ENCODE assay signal across 8 cellular contexts in genomic region chr20:19784511-19785172, GRCh38. TPM values are rescaled to one million over a fixed set of nuclear protein-coding genes. Genes with fewer than 3 reads are reported as not detected.
DNase-seq lines count a peak whose midpoint lies in the region; TF ChIP-seq lines count a peak whose summit lies in the region.

No MANE protein-coding gene starts in this region.

- H3K9me2 ChIP-seq in OCI-LY1 (ENCODE audit: low read depth, low read length) = no peaks in the 10 kb centered on the region

- H3K9ac ChIP-seq in OCI-LY1 (ENCODE audit: low read length) = no peak overlapping the region

- H3K4me3 ChIP-seq in OCI-LY1 (ENCODE audit: low read depth, low read length, poor library complexity, severe bottlenecking) = no peak overlapping the region

- H3K27me3 Mint-ChIP-seq in MCF 10A (ENCODE audit: insufficient read depth, unreplicated experiment) = no peaks in the 10 kb centered on the region

- H3K4me3 Mint-ChIP-seq in MCF 10A (ENCODE audit: unreplicated experiment) = peak overlapping the region; percentile 51

- no peaks in the 10 kb centered on the region for H3K36me3 ChIP-seq in OCI-LY1 (ENCODE audit: insufficient read depth, low read length)

- H3K9me3 Mint-ChIP-seq in MCF 10A (ENCODE audit: unreplicated experiment) = peaks cover 18% of the 10 kb centered on the region

- peak; percentile 73 for TF ChIP-seq CTCF in OCI-LY1 (IDR thresholded peaks at IDR 0.05; ENCODE audit: low read length)
- peak; percentile 68 for TF ChIP-seq CTCF in MCF 10A (IDR thresholded peaks at IDR 0.05; ENCODE audit: unreplicated experiment)

- no peak overlapping the region for H3K27ac ChIP-seq in OCI-LY1 (ENCODE audit: low read depth, low read length, poor library complexity, severe bottlenecking)

- H2AFZ ChIP-seq in OCI-LY1 (ENCODE audit: low read length) = no peak overlapping the region

- H3K36me3 Mint-ChIP-seq in MCF 10A (ENCODE audit: insufficient read depth, unreplicated experiment) = no peaks in the 10 kb centered on the region

- no peaks in the 10 kb centered on the region for H3F3A ChIP-seq in OCI-LY1 (ENCODE audit: insufficient read depth, low read length)

- peaks cover 60% of the 10 kb centered on the region for H3K4me1 Mint-ChIP-seq in MCF 10A (ENCODE audit: insufficient read depth, unreplicated experiment)

- POLR2A ChIA-PET in MCF 10A (lab: Yijun Ruan, JAX) = interaction anchor here (0.6 to 6.7 kb wide), 29 partner anchors 11 to 268 kb away, joined by 3 to 154 read pairs (median 6); partner anchors contain the start of genes CFAP61, CRNKL1 and NAA20

- peak overlapping the region; percentile 86 for H3K27ac Mint-ChIP-seq in MCF 10A (ENCODE audit: low read depth, unreplicated experiment)

- no peaks in the 10 kb centered on the region for H4K20me1 ChIP-seq in OCI-LY1 (ENCODE audit: insufficient read depth, low read length)

- H3K4me2 ChIP-seq in OCI-LY1 (ENCODE audit: low read length) = no peak overlapping the region

- peak; percentile 2 to 9 for DNase-seq in activated CD4-positive, alpha-beta T cell treated with anti-CD3 and anti-CD28 coated beads for 4 hours
- no peak for DNase-seq in activated CD4-positive, alpha-beta T cell treated with anti-CD3 and anti-CD28 coated beads, Interleukin-2, amount 50 U/mL, for 1 hour
- DNase-seq in KG1 (lab: John Stamatoyannopoulos, UW) = peak; percentile 43
- DNase-seq in MCF 10A (ENCODE audit: unreplicated experiment) = peak; percentile 89
- DNase-seq in iris pigment epithelial cell (ENCODE audit: low read depth) = peak; percentile 89
- DNase-seq in smooth muscle cell of the brain vasculature (ENCODE audit: low read depth, low spot score) = peak; percentile 84
- no peak for DNase-seq in activated gamma-delta T cell treated with Interleukin-2 at 50 U/mL for 16 hours

- intact Hi-C loops in MCF 10A (cut with micrococcal nuclease) = loop anchor here (1.0 kb wide), 7 partner anchors 44 to 211 kb away; no protein-coding TSS in a partner anchor

- CTCF ChIA-PET in MCF 10A (lab: Yijun Ruan, JAX) = interaction anchor here (0.6 to 9.6 kb wide), 66 partner anchors 8 to 1128 kb away, joined by 3 to 181 read pairs (median 5); partner anchors contain the start of gene NAA20

- BruUV-seq in MCF 10A (replicated peaks; lab: Mats Ljungman, UMichigan) = no TSS peak

- no peaks in the 10 kb centered on the region for H3K79me2 ChIP-seq in OCI-LY1 (ENCODE audit: insufficient read depth, low read length)

- H3K27me3 ChIP-seq in OCI-LY1 (ENCODE audit: insufficient read depth, low read length) = no peaks in the 10 kb centered on the region

- no peaks in the 10 kb centered on the region for H3K4me1 ChIP-seq in OCI-LY1 (ENCODE audit: insufficient read depth, low read length, severe bottlenecking)

- no peaks in the 10 kb centered on the region for H3K9me3 ChIP-seq in OCI-LY1 (ENCODE audit: low read length)

RNA-seq across cellular contexts. Expression of gene RIN2, which starts 26.6 kb away (rescaled TPM):
- total RNA-seq in MCF 10A (2022) = 16.8 and 23.9 TPM in 2 replicates

Comparison
In these comparisons a context has a peak if more than half of its experiments do, and no peak if none do; other contexts are left out.
1. DNase-seq: peak in activated CD4-positive, alpha-beta T cell treated with anti-CD3 and anti-CD28 coated beads for 4 hours (2 of 2), KG1 (single experiment), MCF 10A (single experiment), iris pigment epithelial cell (single experiment) and smooth muscle cell of the brain vasculature (single experiment); none in activated CD4-positive, alpha-beta T cell treated with anti-CD3 and anti-CD28 coated beads, Interleukin-2, amount 50 U/mL, for 1 hour (single experiment) and activated gamma-delta T cell treated with Interleukin-2 at 50 U/mL for 16 hours (single experiment).